Comparison of ENCODE assay signal across 1 cellular context in genomic region chr3:42544492-42545283, GRCh38.
A peak's percentile ranks its signal among the peaks of the same experiment; 100 is the strongest.
TF ChIP-seq lines count a peak whose summit lies in the region.

No MANE protein-coding gene starts in this region.

TF ChIP-seq in HepG2, 621 proteins besides CTCF, POLR2A, EP300 and RAD21 (continued from another document and continues in another):
- peak; percentile 28; the same call in 1 of the 2 replicates for TF ChIP-seq ARID5B (CRISPR knock-in tag; IDR thresholded peaks at IDR 0.05)
- no peak for TF ChIP-seq ZNF766 (CRISPR knock-in tag; IDR thresholded peaks at IDR 0.05; ENCODE audit: borderline replicate concordance)
- no peak for TF ChIP-seq ZNF616 (CRISPR knock-in tag; IDR thresholded peaks at IDR 0.05; ENCODE audit: low read depth)
- TF ChIP-seq KMT2B (CRISPR knock-in tag; IDR thresholded peaks at IDR 0.05), result no peak
- TF ChIP-seq RBFOX2 (IDR thresholded peaks at IDR 0.05; ENCODE audit: low read depth, low read length), result no peak
- peak in 1 of 2 experiments; percentile 78; a peak in 3 of 4 replicates for TF ChIP-seq REST (IDR thresholded peaks at IDR 0.05; ENCODE audit: borderline replicate concordance in 1 of 2, low read depth in 1 of 2, low read length in 2 of 2)
- TF ChIP-seq SOX6 (IDR thresholded peaks at IDR 0.05), result no peak
- TF ChIP-seq SOX6 (CRISPR knock-in tag; IDR thresholded peaks at IDR 0.05), result peak; percentile 41; the same call in 1 of the 2 replicates
- peak; percentile 41; the same call in 1 of the 2 replicates for TF ChIP-seq GATAD2A (CRISPR knock-in tag; IDR thresholded peaks at IDR 0.05)
- TF ChIP-seq KDM4B (CRISPR knock-in tag; IDR thresholded peaks at IDR 0.05), result no peak
- TF ChIP-seq PRDM10 (CRISPR knock-in tag; IDR thresholded peaks at IDR 0.05; ENCODE audit: low read depth), result no peak
- no peak for TF ChIP-seq ZNF34 (CRISPR knock-in tag; IDR thresholded peaks at IDR 0.05; ENCODE audit: borderline replicate concordance)
- no peak for TF ChIP-seq KDM6A (CRISPR knock-in tag; IDR thresholded peaks at IDR 0.05; ENCODE audit: low read depth)
- TF ChIP-seq ZNF280D (CRISPR knock-in tag; IDR thresholded peaks at IDR 0.05), result no peak
- TF ChIP-seq PTBP1 (IDR thresholded peaks at IDR 0.05; ENCODE audit: low read depth, low read length, poor library complexity, severe bottlenecking), result no peak
- no peak for TF ChIP-seq ZNF883 (CRISPR knock-in tag; IDR thresholded peaks at IDR 0.05; ENCODE audit: not compliant biosample characterization)
- TF ChIP-seq THAP11 (CRISPR knock-in tag; IDR thresholded peaks at IDR 0.05), result no peak
- peak; percentile 38; the same call in 1 of the 2 replicates for TF ChIP-seq FOXA3 (CRISPR knock-in tag; IDR thresholded peaks at IDR 0.05)
- TF ChIP-seq ZNF451 (CRISPR knock-in tag; IDR thresholded peaks at IDR 0.05), result no peak
- no peak for TF ChIP-seq ZNF10 (CRISPR knock-in tag; IDR thresholded peaks at IDR 0.05; ENCODE audit: borderline replicate concordance, low read depth)
- no peak for TF ChIP-seq ZNF280B (CRISPR knock-in tag; IDR thresholded peaks at IDR 0.05; ENCODE audit: borderline replicate concordance)
- no peak for TF ChIP-seq NFE2L2 (IDR thresholded peaks at IDR 0.05; ENCODE audit: low read length)
- peak; percentile 25; the same call in 1 of the 2 replicates for TF ChIP-seq UBTF (CRISPR knock-in tag; IDR thresholded peaks at IDR 0.05)
- TF ChIP-seq U2AF2 (IDR thresholded peaks at IDR 0.05; ENCODE audit: low read depth, low read length), result no peak
- no peak for TF ChIP-seq AKNA (CRISPR knock-in tag; IDR thresholded peaks at IDR 0.05; ENCODE audit: borderline replicate concordance)
